ENCODE assay signal across 1 cellular context in the genomic region with DNA sequence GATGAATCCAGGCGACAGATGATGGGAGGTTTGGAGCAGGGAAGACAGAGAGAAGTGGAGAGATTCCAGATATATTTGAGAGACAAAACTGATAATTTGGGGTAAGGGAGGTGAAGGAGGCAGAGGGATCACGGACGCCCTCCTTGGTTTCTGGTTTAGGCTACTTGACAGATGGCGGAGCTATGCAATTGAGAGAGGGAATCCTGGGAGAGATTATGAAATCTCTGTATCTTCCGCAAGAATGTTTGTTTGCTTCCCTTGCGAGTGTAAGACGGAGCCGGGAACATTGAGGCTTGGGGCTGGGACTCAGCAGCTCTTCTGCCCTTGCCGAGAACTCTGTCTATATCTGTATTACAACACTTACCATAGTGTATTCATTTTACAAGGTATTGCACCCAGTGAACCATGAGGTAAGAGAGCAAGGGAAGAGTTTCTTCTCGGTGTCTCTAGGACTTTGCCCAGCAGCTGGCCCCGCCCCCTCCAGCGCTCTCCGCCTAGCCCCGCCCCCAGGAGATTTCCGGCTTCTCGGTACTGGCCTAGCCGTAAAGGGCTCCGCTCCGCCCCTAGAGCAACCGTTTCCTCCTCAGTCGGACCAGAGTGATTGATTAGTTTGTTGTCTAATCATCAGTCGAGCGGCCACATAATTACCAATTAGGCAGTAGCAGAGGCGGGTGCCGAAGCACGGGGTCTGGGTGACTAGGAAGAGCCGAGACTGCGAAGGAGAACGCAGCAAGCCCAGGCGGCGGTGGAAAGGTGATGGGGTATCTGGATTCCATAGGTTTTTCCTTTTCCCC.
TF ChIP-seq lines count a peak whose summit lies in the region.

A gene with protein sequence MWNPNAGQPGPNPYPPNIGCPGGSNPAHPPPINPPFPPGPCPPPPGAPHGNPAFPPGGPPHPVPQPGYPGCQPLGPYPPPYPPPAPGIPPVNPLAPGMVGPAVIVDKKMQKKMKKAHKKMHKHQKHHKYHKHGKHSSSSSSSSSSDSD (plus strand): TSS at position 695 of the 794 bp plus-strand sequence. CDS start 981 bp downstream, outside the sequence.

TF ChIP-seq in K562, 482 proteins besides CTCF, POLR2A, EP300 and RAD21 (continued from another document and continues in another):
- TF ChIP-seq, protein P1, sequence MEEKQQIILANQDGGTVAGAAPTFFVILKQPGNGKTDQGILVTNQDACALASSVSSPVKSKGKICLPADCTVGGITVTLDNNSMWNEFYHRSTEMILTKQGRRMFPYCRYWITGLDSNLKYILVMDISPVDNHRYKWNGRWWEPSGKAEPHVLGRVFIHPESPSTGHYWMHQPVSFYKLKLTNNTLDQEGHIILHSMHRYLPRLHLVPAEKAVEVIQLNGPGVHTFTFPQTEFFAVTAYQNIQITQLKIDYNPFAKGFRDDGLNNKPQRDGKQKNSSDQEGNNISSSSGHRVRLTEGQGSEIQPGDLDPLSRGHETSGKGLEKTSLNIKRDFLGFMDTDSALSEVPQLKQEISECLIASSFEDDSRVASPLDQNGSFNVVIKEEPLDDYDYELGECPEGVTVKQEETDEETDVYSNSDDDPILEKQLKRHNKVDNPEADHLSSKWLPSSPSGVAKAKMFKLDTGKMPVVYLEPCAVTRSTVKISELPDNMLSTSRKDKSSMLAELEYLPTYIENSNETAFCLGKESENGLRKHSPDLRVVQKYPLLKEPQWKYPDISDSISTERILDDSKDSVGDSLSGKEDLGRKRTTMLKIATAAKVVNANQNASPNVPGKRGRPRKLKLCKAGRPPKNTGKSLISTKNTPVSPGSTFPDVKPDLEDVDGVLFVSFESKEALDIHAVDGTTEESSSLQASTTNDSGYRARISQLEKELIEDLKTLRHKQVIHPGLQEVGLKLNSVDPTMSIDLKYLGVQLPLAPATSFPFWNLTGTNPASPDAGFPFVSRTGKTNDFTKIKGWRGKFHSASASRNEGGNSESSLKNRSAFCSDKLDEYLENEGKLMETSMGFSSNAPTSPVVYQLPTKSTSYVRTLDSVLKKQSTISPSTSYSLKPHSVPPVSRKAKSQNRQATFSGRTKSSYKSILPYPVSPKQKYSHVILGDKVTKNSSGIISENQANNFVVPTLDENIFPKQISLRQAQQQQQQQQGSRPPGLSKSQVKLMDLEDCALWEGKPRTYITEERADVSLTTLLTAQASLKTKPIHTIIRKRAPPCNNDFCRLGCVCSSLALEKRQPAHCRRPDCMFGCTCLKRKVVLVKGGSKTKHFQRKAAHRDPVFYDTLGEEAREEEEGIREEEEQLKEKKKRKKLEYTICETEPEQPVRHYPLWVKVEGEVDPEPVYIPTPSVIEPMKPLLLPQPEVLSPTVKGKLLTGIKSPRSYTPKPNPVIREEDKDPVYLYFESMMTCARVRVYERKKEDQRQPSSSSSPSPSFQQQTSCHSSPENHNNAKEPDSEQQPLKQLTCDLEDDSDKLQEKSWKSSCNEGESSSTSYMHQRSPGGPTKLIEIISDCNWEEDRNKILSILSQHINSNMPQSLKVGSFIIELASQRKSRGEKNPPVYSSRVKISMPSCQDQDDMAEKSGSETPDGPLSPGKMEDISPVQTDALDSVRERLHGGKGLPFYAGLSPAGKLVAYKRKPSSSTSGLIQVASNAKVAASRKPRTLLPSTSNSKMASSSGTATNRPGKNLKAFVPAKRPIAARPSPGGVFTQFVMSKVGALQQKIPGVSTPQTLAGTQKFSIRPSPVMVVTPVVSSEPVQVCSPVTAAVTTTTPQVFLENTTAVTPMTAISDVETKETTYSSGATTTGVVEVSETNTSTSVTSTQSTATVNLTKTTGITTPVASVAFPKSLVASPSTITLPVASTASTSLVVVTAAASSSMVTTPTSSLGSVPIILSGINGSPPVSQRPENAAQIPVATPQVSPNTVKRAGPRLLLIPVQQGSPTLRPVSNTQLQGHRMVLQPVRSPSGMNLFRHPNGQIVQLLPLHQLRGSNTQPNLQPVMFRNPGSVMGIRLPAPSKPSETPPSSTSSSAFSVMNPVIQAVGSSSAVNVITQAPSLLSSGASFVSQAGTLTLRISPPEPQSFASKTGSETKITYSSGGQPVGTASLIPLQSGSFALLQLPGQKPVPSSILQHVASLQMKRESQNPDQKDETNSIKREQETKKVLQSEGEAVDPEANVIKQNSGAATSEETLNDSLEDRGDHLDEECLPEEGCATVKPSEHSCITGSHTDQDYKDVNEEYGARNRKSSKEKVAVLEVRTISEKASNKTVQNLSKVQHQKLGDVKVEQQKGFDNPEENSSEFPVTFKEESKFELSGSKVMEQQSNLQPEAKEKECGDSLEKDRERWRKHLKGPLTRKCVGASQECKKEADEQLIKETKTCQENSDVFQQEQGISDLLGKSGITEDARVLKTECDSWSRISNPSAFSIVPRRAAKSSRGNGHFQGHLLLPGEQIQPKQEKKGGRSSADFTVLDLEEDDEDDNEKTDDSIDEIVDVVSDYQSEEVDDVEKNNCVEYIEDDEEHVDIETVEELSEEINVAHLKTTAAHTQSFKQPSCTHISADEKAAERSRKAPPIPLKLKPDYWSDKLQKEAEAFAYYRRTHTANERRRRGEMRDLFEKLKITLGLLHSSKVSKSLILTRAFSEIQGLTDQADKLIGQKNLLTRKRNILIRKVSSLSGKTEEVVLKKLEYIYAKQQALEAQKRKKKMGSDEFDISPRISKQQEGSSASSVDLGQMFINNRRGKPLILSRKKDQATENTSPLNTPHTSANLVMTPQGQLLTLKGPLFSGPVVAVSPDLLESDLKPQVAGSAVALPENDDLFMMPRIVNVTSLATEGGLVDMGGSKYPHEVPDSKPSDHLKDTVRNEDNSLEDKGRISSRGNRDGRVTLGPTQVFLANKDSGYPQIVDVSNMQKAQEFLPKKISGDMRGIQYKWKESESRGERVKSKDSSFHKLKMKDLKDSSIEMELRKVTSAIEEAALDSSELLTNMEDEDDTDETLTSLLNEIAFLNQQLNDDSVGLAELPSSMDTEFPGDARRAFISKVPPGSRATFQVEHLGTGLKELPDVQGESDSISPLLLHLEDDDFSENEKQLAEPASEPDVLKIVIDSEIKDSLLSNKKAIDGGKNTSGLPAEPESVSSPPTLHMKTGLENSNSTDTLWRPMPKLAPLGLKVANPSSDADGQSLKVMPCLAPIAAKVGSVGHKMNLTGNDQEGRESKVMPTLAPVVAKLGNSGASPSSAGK (IDR thresholded peaks at IDR 0.05), result peak; percentile 62
- TF ChIP-seq ZNF766 (CRISPR knock-in tag; conservative IDR thresholded peaks at IDR 0.05) (peak; percentile 86), CAMTA2 (CRISPR knock-in tag; conservative IDR thresholded peaks at IDR 0.05) (no peak), SRSF9 (IDR thresholded peaks at IDR 0.05; ENCODE audit: borderline replicate concordance, low read depth, low read length) (no peak), TRIM24 (IDR thresholded peaks at IDR 0.05) (peak in 1 of 2 experiments; percentile 27; a peak in 1 of 4 replicates), ILF3 (IDR thresholded peaks at IDR 0.05; ENCODE audit: borderline replicate concordance) (no peak), FOXA3 (CRISPR knock-in tag; conservative IDR thresholded peaks at IDR 0.05 in 1 of 2, IDR thresholded peaks at IDR 0.05 in 1 of 2) (peak in 1 of 2 experiments; percentile 32; a peak in 1 of 4 replicates), ZNF232 (CRISPR knock-in tag; IDR thresholded peaks at IDR 0.05) (no peak), C11orf30 (IDR thresholded peaks at IDR 0.05; ENCODE audit: low read depth) (no peak; the same call in 1 of the 2 replicates), DIDO1 (tag; IDR thresholded peaks at IDR 0.05; ENCODE audit: low read depth) (no peak), KAT7 (CRISPR knock-in tag; IDR thresholded peaks at IDR 0.05; ENCODE audit: borderline replicate concordance) (no peak), DNMT1 (IDR thresholded peaks at IDR 0.05) (no peak), BMI1 (IDR thresholded peaks at IDR 0.05; ENCODE audit: low read length) (no peak), IFI16 (CRISPR knock-in tag; IDR thresholded peaks at IDR 0.05) (no peak), MTA3 (IDR thresholded peaks at IDR 0.05; ENCODE audit: borderline replicate concordance) (0 out of 2 replicates have a peak, but pooled peaks have one; percentile 8), ZKSCAN1 (IDR thresholded peaks at IDR 0.05; ENCODE audit: low read depth, low read length) (no peak), KLF6 (CRISPR knock-in tag; IDR thresholded peaks at IDR 0.05; ENCODE audit: borderline replicate concordance) (no peak), XRCC4 (IDR thresholded peaks at IDR 0.05; ENCODE audit: extremely low read depth, insufficient read depth, insufficient read length) (no peak), MTA1 (IDR thresholded peaks at IDR 0.05; ENCODE audit: borderline replicate concordance) (peak; percentile 34; the same call in 1 of the 2 replicates), KDM2B (CRISPR knock-in tag; IDR thresholded peaks at IDR 0.05) (no peak), ZNF696 (CRISPR knock-in tag; conservative IDR thresholded peaks at IDR 0.05) (no peak)
- TF ChIP-seq, protein P2, sequence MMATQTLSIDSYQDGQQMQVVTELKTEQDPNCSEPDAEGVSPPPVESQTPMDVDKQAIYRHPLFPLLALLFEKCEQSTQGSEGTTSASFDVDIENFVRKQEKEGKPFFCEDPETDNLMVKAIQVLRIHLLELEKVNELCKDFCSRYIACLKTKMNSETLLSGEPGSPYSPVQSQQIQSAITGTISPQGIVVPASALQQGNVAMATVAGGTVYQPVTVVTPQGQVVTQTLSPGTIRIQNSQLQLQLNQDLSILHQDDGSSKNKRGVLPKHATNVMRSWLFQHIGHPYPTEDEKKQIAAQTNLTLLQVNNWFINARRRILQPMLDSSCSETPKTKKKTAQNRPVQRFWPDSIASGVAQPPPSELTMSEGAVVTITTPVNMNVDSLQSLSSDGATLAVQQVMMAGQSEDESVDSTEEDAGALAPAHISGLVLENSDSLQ (IDR thresholded peaks at IDR 0.05), result peak; percentile 99
- TF ChIP-seq, protein P3, sequence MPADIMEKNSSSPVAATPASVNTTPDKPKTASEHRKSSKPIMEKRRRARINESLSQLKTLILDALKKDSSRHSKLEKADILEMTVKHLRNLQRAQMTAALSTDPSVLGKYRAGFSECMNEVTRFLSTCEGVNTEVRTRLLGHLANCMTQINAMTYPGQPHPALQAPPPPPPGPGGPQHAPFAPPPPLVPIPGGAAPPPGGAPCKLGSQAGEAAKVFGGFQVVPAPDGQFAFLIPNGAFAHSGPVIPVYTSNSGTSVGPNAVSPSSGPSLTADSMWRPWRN (IDR thresholded peaks at IDR 0.05; ENCODE audit: low read depth), result no peak
- TF ChIP-seq, protein P4, sequence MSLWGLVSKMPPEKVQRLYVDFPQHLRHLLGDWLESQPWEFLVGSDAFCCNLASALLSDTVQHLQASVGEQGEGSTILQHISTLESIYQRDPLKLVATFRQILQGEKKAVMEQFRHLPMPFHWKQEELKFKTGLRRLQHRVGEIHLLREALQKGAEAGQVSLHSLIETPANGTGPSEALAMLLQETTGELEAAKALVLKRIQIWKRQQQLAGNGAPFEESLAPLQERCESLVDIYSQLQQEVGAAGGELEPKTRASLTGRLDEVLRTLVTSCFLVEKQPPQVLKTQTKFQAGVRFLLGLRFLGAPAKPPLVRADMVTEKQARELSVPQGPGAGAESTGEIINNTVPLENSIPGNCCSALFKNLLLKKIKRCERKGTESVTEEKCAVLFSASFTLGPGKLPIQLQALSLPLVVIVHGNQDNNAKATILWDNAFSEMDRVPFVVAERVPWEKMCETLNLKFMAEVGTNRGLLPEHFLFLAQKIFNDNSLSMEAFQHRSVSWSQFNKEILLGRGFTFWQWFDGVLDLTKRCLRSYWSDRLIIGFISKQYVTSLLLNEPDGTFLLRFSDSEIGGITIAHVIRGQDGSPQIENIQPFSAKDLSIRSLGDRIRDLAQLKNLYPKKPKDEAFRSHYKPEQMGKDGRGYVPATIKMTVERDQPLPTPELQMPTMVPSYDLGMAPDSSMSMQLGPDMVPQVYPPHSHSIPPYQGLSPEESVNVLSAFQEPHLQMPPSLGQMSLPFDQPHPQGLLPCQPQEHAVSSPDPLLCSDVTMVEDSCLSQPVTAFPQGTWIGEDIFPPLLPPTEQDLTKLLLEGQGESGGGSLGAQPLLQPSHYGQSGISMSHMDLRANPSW (CRISPR knock-in tag; IDR thresholded peaks at IDR 0.05), result no peak
- TF ChIP-seq, protein P5, sequence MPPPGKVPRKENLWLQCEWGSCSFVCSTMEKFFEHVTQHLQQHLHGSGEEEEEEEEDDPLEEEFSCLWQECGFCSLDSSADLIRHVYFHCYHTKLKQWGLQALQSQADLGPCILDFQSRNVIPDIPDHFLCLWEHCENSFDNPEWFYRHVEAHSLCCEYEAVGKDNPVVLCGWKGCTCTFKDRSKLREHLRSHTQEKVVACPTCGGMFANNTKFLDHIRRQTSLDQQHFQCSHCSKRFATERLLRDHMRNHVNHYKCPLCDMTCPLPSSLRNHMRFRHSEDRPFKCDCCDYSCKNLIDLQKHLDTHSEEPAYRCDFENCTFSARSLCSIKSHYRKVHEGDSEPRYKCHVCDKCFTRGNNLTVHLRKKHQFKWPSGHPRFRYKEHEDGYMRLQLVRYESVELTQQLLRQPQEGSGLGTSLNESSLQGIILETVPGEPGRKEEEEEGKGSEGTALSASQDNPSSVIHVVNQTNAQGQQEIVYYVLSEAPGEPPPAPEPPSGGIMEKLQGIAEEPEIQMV (tag; conservative IDR thresholded peaks at IDR 0.05; ENCODE audit: low read depth), result peak; percentile 93
- TF ChIP-seq, protein P6, sequence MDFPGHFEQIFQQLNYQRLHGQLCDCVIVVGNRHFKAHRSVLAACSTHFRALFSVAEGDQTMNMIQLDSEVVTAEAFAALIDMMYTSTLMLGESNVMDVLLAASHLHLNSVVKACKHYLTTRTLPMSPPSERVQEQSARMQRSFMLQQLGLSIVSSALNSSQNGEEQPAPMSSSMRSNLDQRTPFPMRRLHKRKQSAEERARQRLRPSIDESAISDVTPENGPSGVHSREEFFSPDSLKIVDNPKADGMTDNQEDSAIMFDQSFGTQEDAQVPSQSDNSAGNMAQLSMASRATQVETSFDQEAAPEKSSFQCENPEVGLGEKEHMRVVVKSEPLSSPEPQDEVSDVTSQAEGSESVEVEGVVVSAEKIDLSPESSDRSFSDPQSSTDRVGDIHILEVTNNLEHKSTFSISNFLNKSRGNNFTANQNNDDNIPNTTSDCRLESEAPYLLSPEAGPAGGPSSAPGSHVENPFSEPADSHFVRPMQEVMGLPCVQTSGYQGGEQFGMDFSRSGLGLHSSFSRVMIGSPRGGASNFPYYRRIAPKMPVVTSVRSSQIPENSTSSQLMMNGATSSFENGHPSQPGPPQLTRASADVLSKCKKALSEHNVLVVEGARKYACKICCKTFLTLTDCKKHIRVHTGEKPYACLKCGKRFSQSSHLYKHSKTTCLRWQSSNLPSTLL (IDR thresholded peaks at IDR 0.05), result peak; percentile 75
- TF ChIP-seq, protein P7, sequence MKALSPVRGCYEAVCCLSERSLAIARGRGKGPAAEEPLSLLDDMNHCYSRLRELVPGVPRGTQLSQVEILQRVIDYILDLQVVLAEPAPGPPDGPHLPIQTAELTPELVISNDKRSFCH (CRISPR knock-in tag; IDR thresholded peaks at IDR 0.05), result no peak
- TF ChIP-seq, protein P7 (tag; IDR thresholded peaks at IDR 0.05), result peak; percentile 56
- TF ChIP-seq, protein P8, sequence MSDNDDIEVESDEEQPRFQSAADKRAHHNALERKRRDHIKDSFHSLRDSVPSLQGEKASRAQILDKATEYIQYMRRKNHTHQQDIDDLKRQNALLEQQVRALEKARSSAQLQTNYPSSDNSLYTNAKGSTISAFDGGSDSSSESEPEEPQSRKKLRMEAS (CRISPR knock-in tag; IDR thresholded peaks at IDR 0.05), result no peak
- TF ChIP-seq, protein P9, sequence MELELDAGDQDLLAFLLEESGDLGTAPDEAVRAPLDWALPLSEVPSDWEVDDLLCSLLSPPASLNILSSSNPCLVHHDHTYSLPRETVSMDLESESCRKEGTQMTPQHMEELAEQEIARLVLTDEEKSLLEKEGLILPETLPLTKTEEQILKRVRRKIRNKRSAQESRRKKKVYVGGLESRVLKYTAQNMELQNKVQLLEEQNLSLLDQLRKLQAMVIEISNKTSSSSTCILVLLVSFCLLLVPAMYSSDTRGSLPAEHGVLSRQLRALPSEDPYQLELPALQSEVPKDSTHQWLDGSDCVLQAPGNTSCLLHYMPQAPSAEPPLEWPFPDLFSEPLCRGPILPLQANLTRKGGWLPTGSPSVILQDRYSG (tag; conservative IDR thresholded peaks at IDR 0.05; ENCODE audit: low read depth), result no peak
